In the genomic region with DNA sequence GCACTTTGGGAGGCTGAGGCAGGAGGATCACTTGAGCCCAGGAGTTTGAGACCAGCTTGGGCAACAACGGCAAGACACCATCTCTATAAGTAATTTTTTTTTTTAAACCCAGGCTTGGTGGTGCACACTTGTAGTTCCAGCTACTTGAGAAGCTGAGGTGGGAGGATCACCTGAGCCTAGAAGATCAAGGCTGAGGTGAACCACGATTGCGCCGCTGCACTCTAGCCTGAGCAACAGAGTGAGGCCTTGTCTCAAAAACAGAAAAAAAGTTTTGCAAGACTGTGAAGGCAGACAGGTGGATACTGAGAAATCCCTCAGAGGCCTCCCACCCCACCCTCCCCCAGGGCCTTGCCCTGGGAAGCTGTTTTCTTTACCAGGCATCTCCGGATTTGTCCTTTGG, we compare ENCODE assay signal across 27 cellular contexts.
DNase-seq lines count a peak whose midpoint lies in the region; ATAC-seq lines count a peak whose summit lies in the region.
"Had no signal": no experiment of that assay in that cellular context is flagged by ENCODE, and none has a peak within 500 bp of the region (broad histone marks: within the 10 kb centered on the region; RNA-seq: fewer than 3 reads in every experiment).

No MANE protein-coding gene starts in this region.

- H3K27me3 ChIP-seq in ectodermal cell (ENCODE audit: control insufficient read depth, insufficient read depth, low read length, poor library complexity, severe bottlenecking) (no peaks in the 10 kb centered on the region), mesenchymal stem cell (ENCODE audit: control insufficient read depth in 1 of 2, insufficient read depth in 1 of 2, low read length in 2 of 2) (peaks cover 57 to 75% of the 10 kb centered on the region in 2 experiments), H7 (ENCODE audit: control insufficient read depth, insufficient read depth, low read length) (no peaks in the 10 kb centered on the region)
- H3K27me3 ChIP-seq: SJSA1 had no signal

- POLR2A ChIA-PET in activated CD4-positive, alpha-beta T cell treated with anti-CD3 and anti-CD28 coated beads, Interleukin-2, amount 10 ng/mL, durations not matched to agents 7 days and 5 days (lab: Charles Lee), result no interaction called here

- peak overlapping the region; percentile 75 for H3K27ac Mint-ChIP-seq in activated CD4-positive, alpha-beta T cell treated with anti-CD3 and anti-CD28 coated beads, Interleukin-2, amount 10 ng/mL, durations not matched to agents 7 days and 5 days
- peak overlapping the region; percentile 32 for H3K27ac Mint-ChIP-seq in stimulated activated effector memory CD8-positive, alpha-beta T cell treated with anti-CD3 and anti-CD28 coated beads, Interleukin-12 subunit alpha, Interleukin-12 subunit beta, amount 100 ng/mL, for 72 hours
- H3K27ac Mint-ChIP-seq: activated B cell treated with CpG ODN at 0.5 μM for 24 hours; activated CD4-positive, alpha-beta memory T cell treated with anti-CD3 and anti-CD28 coated beads for 36 hours; activated naive CD8-positive, alpha-beta T cell treated with anti-CD3 and anti-CD28 coated beads, Interleukin-2, amount 10 ng/mL, durations not matched to agents 7 days and 5 days; HFFc6; type B pancreatic cell had no signal

- H2AFZ ChIP-seq in mesenchymal stem cell (ENCODE audit: low read depth, low read length), result no peak overlapping the region

- H2AK5ac ChIP-seq in mesenchymal stem cell (ENCODE audit: low read length, severe bottlenecking), result no peak overlapping the region

- no peak overlapping the region for H3K4ac ChIP-seq in mesenchymal stem cell (ENCODE audit: low read depth in 1 of 2, low read length in 2 of 2)

- H3K79me1 ChIP-seq in mesenchymal stem cell (replicated peaks; ENCODE audit: low read length, poor library complexity, severe bottlenecking), result no peaks in the 10 kb centered on the region

- no peak overlapping the region for H3K4me2 ChIP-seq in mesenchymal stem cell (ENCODE audit: low read length, poor library complexity, severe bottlenecking)

- H3K18ac ChIP-seq in mesenchymal stem cell (ENCODE audit: low read depth in 1 of 2, low read length in 2 of 2), result no peak overlapping the region

- H3K4me3 Mint-ChIP-seq in activated CD4-positive, alpha-beta T cell treated with anti-CD3 and anti-CD28 coated beads, Interleukin-2, amount 10 ng/mL, durations not matched to agents 7 days and 5 days, result no peak overlapping the region
- no peak overlapping the region for H3K4me3 Mint-ChIP-seq in stimulated activated effector memory CD8-positive, alpha-beta T cell treated with anti-CD3 and anti-CD28 coated beads, Interleukin-12 subunit alpha, Interleukin-12 subunit beta, amount 100 ng/mL, for 72 hours
- H3K4me3 Mint-ChIP-seq: activated B cell treated with CpG ODN at 0.5 μM for 24 hours; activated CD4-positive, alpha-beta memory T cell treated with anti-CD3 and anti-CD28 coated beads for 36 hours; activated naive CD8-positive, alpha-beta T cell treated with anti-CD3 and anti-CD28 coated beads, Interleukin-2, amount 10 ng/mL, durations not matched to agents 7 days and 5 days; HFFc6; type B pancreatic cell had no signal

- H2BK15ac ChIP-seq in mesenchymal stem cell (ENCODE audit: low read depth, poor library complexity, severe bottlenecking), result no peak overlapping the region

- no peak overlapping the region for H3K14ac ChIP-seq in mesenchymal stem cell (ENCODE audit: low read length in 2 of 2)

- no peaks in the 10 kb centered on the region for H3K36me3 Mint-ChIP-seq in activated CD4-positive, alpha-beta T cell treated with anti-CD3 and anti-CD28 coated beads, Interleukin-2, amount 10 ng/mL, durations not matched to agents 7 days and 5 days (ENCODE audit: low read depth)
- H3K36me3 Mint-ChIP-seq in stimulated activated effector memory CD8-positive, alpha-beta T cell treated with anti-CD3 and anti-CD28 coated beads, Interleukin-12 subunit alpha, Interleukin-12 subunit beta, amount 100 ng/mL, for 72 hours, result no peaks in the 10 kb centered on the region
- H3K36me3 Mint-ChIP-seq: activated CD4-positive, alpha-beta memory T cell treated with anti-CD3 and anti-CD28 coated beads for 36 hours; activated naive CD8-positive, alpha-beta T cell treated with anti-CD3 and anti-CD28 coated beads, Interleukin-2, amount 10 ng/mL, durations not matched to agents 7 days and 5 days; type B pancreatic cell had no signal

- H4K8ac ChIP-seq in mesenchymal stem cell (ENCODE audit: low read length), result no peak overlapping the region

- peak overlapping the region; percentile 28 for H3K27ac ChIP-seq in ectodermal cell (ENCODE audit: insufficient read depth, low read depth, low read length, poor library complexity, severe bottlenecking)
- no peak overlapping the region for H3K27ac ChIP-seq in mesenchymal stem cell (ENCODE audit: low read length, poor library complexity, severe bottlenecking)
- H3K27ac ChIP-seq: psoas muscle had no signal

- H3K23ac ChIP-seq in mesenchymal stem cell (ENCODE audit: low read length in 2 of 2), result no peak overlapping the region

- 45 to 57% methylated on average over 4 to 5 of the region's 5 CpGs for WGBS in ectodermal cell, 2 experiments
- WGBS in mesenchymal stem cell, result 51% methylated on average over 4 of the region's 5 CpGs

- H3K4me1 ChIP-seq in ectodermal cell (ENCODE audit: control insufficient read depth, insufficient read depth, low read length), result peaks cover 26% of the 10 kb centered on the region
- H3K4me1 ChIP-seq in mesenchymal stem cell (ENCODE audit: control insufficient read depth, insufficient read depth, low read depth, low read length), result peaks cover 6% of the 10 kb centered on the region
- H3K4me1 ChIP-seq: left lung, psoas muscle had no signal

- H3K27me3 Mint-ChIP-seq in activated CD4-positive, alpha-beta T cell treated with anti-CD3 and anti-CD28 coated beads, Interleukin-2, amount 10 ng/mL, durations not matched to agents 7 days and 5 days, result no peaks in the 10 kb centered on the region
- H3K27me3 Mint-ChIP-seq: activated CD4-positive, alpha-beta memory T cell treated with anti-CD3 and anti-CD28 coated beads for 36 hours; activated naive CD8-positive, alpha-beta T cell treated with anti-CD3 and anti-CD28 coated beads, Interleukin-2, amount 10 ng/mL, durations not matched to agents 7 days and 5 days had no signal

- H3K9me3 Mint-ChIP-seq in activated CD4-positive, alpha-beta T cell treated with anti-CD3 and anti-CD28 coated beads, Interleukin-2, amount 10 ng/mL, durations not matched to agents 7 days and 5 days, result no peaks in the 10 kb centered on the region
- no peaks in the 10 kb centered on the region for H3K9me3 Mint-ChIP-seq in stimulated activated effector memory CD8-positive, alpha-beta T cell treated with anti-CD3 and anti-CD28 coated beads, Interleukin-12 subunit alpha, Interleukin-12 subunit beta, amount 100 ng/mL, for 72 hours
- H3K9me3 Mint-ChIP-seq: activated B cell treated with CpG ODN at 0.5 μM for 24 hours; activated CD4-positive, alpha-beta memory T cell treated with anti-CD3 and anti-CD28 coated beads for 36 hours; activated naive CD8-positive, alpha-beta T cell treated with anti-CD3 and anti-CD28 coated beads, Interleukin-2, amount 10 ng/mL, durations not matched to agents 7 days and 5 days; HFFc6; type B pancreatic cell had no signal

- no peak overlapping the region for H3K4me3 ChIP-seq in Jurkat, Clone E6-1 (ENCODE audit: low read length)
- no peak overlapping the region for H3K4me3 ChIP-seq in ectodermal cell (ENCODE audit: insufficient read depth, low read depth, low read length)
- H3K4me3 ChIP-seq in mesenchymal stem cell (ENCODE audit: insufficient read depth in 1 of 2, low read depth in 1 of 2, low read length in 2 of 2), result no peak overlapping the region
- H3K4me3 ChIP-seq in H7 (ENCODE audit: insufficient read depth, low read depth, low read length), result no peak overlapping the region
- H3K4me3 ChIP-seq: K562, left lung, psoas muscle, SJSA1 had no signal

- no peak overlapping the region for H2BK5ac ChIP-seq in mesenchymal stem cell (ENCODE audit: low read depth, low read length, poor library complexity, severe bottlenecking)

- H2BK12ac ChIP-seq in mesenchymal stem cell (ENCODE audit: low read length in 2 of 2), result no peak overlapping the region

- no peaks in the 10 kb centered on the region for H3K9me3 ChIP-seq in ectodermal cell (ENCODE audit: control insufficient read depth, low read length)
- no peaks in the 10 kb centered on the region for H3K9me3 ChIP-seq in mesenchymal stem cell (ENCODE audit: control insufficient read depth, low read length)
- H3K9me3 ChIP-seq: left lung, psoas muscle, SJSA1 had no signal

- CTCF ChIA-PET in activated CD4-positive, alpha-beta T cell treated with anti-CD3 and anti-CD28 coated beads, Interleukin-2, amount 10 ng/mL, durations not matched to agents 7 days and 5 days (lab: Charles Lee), result no interaction called here

- no peak for ATAC-seq in stimulated activated effector memory CD8-positive, alpha-beta T cell treated with anti-CD3 and anti-CD28 coated beads, Interleukin-12 subunit alpha, Interleukin-12 subunit beta, amount 100 ng/mL, for 72 hours
- ATAC-seq: K562, left lung, psoas muscle had no signal

- H4K91ac ChIP-seq in mesenchymal stem cell (ENCODE audit: low read length), result no peak overlapping the region

- H3K9ac ChIP-seq in mesenchymal stem cell (ENCODE audit: low read length), result no peak overlapping the region

- H3K36me3 ChIP-seq in ectodermal cell (ENCODE audit: control insufficient read depth, insufficient read depth, low read length), result no peaks in the 10 kb centered on the region
- no peaks in the 10 kb centered on the region for H3K36me3 ChIP-seq in mesenchymal stem cell (ENCODE audit: control insufficient read depth in 1 of 2, insufficient read depth in 2 of 2, low read depth in 1 of 2, low read length in 2 of 2)
- H3K36me3 ChIP-seq in H7 (replicated peaks; ENCODE audit: control insufficient read depth, insufficient read depth, low read length), result no peaks in the 10 kb centered on the region
- H3K36me3 ChIP-seq: left lung, SJSA1 had no signal

- peak; percentile 50 for DNase-seq in activated CD4-positive, alpha-beta T cell treated with anti-CD3 and anti-CD28 coated beads, Interleukin-2, amount 10 ng/mL, durations not matched to agents 7 days and 5 days
- DNase-seq in activated CD4-positive, alpha-beta T cell treated with anti-CD3 and anti-CD28 coated beads, Interleukin-2, amount 50 U/mL, for 1 hour, result no peak
- peak; percentile 75 for DNase-seq in Jurkat, Clone E6-1 (ENCODE audit: low read depth, low spot score)
- no peak for DNase-seq in stimulated activated effector memory CD8-positive, alpha-beta T cell treated with anti-CD3 and anti-CD28 coated beads, Interleukin-12 subunit alpha, Interleukin-12 subunit beta, amount 100 ng/mL, for 72 hours (ENCODE audit: low spot score in 2 of 2)
- DNase-seq in mesenchymal stem cell (no peak), H7 (no peak), islet precursor cell (no peak)
- DNase-seq: 8988T; activated B cell treated with CpG ODN at 0.5 μM for 24 hours; activated CD4-positive, alpha-beta memory T cell treated with anti-CD3 and anti-CD28 coated beads for 36 hours; activated naive CD8-positive, alpha-beta T cell treated with anti-CD3 and anti-CD28 coated beads, Interleukin-2, amount 10 ng/mL, durations not matched to agents 7 days and 5 days; aorta; DMS 273 treated with DMSO at 0.1 percent for 48 hours; GOT3; HFFc6; left lung; mesendoderm; NCI-H1694 treated with DMSO at 0.1 percent for 48 hours; NCI-H2171; NCI-H82; occipital lobe; psoas muscle; stimulated activated CD4-positive, alpha-beta T cell treated with anti-CD3 and anti-CD28 coated beads, Interleukin-4, amount 100 ng/mL, for 24 hours had no signal

- H3K4me1 Mint-ChIP-seq in activated CD4-positive, alpha-beta T cell treated with anti-CD3 and anti-CD28 coated beads, Interleukin-2, amount 10 ng/mL, durations not matched to agents 7 days and 5 days, result peaks cover 45% of the 10 kb centered on the region
- H3K4me1 Mint-ChIP-seq in stimulated activated effector memory CD8-positive, alpha-beta T cell treated with anti-CD3 and anti-CD28 coated beads, Interleukin-12 subunit alpha, Interleukin-12 subunit beta, amount 100 ng/mL, for 72 hours, result peaks cover 26% of the 10 kb centered on the region

- no peak overlapping the region for H2BK120ac ChIP-seq in mesenchymal stem cell (ENCODE audit: low read depth, low read length)

Comparison
In these comparisons a context has a peak if more than half of its experiments do, and no peak if none do; other contexts are left out.
1. DNase-seq: peak in activated CD4-positive, alpha-beta T cell treated with anti-CD3 and anti-CD28 coated beads, Interleukin-2, amount 10 ng/mL, durations not matched to agents 7 days and 5 days (single experiment) and Jurkat, Clone E6-1 (single experiment); none in activated CD4-positive, alpha-beta T cell treated with anti-CD3 and anti-CD28 coated beads, Interleukin-2, amount 50 U/mL, for 1 hour (single experiment), stimulated activated effector memory CD8-positive, alpha-beta T cell treated with anti-CD3 and anti-CD28 coated beads, Interleukin-12 subunit alpha, Interleukin-12 subunit beta, amount 100 ng/mL, for 72 hours (0 of 2), mesenchymal stem cell (single experiment), H7 (single experiment) and islet precursor cell (single experiment).